Comparison of ENCODE assay signal across 8 cellular contexts in genomic region chr20:36605309-36606170, GRCh38. TPM values are rescaled to one million over a fixed set of nuclear protein-coding genes. Genes with fewer than 3 reads are reported as not detected.
DNase-seq lines count a peak whose midpoint lies in the region; ATAC-seq and TF ChIP-seq lines count a peak whose summit lies in the region.

Gene RAB5IF (plus strand): TSS chr20:36605779. CDS start chr20:36605952, 173 bp downstream.

- WGBS in upper lobe of left lung, 2 donors = 0 to 1% methylated on average over 6 to 57 of the region's 93 CpGs

- peak in 1 of 4 donors; percentile 94 for TF ChIP-seq EP300 in upper lobe of left lung (IDR thresholded peaks at IDR 0.05)

- H3K27me3 ChIP-seq in adipocyte (replicated peaks; ENCODE audit: control insufficient read depth, insufficient read depth, low read length) = no peaks in the 10 kb centered on the region
- H3K27me3 ChIP-seq in upper lobe of left lung = no peaks in the 10 kb centered on the region

- peak in 2 of 4 donors; percentile 64 to 97 for TF ChIP-seq POLR2A in upper lobe of left lung (IDR thresholded peaks at IDR 0.05)

- H3K4me1 ChIP-seq in adipocyte (ENCODE audit: control insufficient read depth, insufficient read depth, low read length) = peaks cover 14% of the 10 kb centered on the region
- H3K4me1 ChIP-seq in upper lobe of left lung = peaks cover 18 to 28% (median 24%) of the 10 kb centered on the region in 4 donors

- ATAC-seq in HG02759 (IDR thresholded peaks at IDR 0.05; ENCODE audit: unreplicated experiment) (peak; percentile 89), upper lobe of left lung (ENCODE audit: low FRiP score in 2 of 2) (peak; percentile 98 to 99)

- peak; percentile 98 to 100 (median 99) for DNase-seq in NCI-H1417 (lab: John Stamatoyannopoulos, UW)
- DNase-seq in SW480 (ENCODE audit: low spot score) = peak; percentile 99
- DNase-seq in adipocyte (ENCODE audit: low read depth) = peak; percentile 100
- peak; percentile 99 for DNase-seq in cardiac septum (ENCODE audit: low spot score)
- peak; percentile 96 for DNase-seq in pons (ENCODE audit: low spot score)
- DNase-seq in upper lobe of left lung = peak; percentile 98 to 99

- H3K36me3 ChIP-seq in adipocyte (ENCODE audit: control insufficient read depth, insufficient read depth, low read length, severe bottlenecking) (peaks cover 29% of the 10 kb centered on the region), upper lobe of left lung (peaks cover 12 to 30% (median 26%) of the 10 kb centered on the region in 4 donors)

- peak; percentile 97 for TF ChIP-seq CTCF in GM12872 (IDR thresholded peaks at IDR 0.05; ENCODE audit: insufficient read depth, low read depth, low read length)
- TF ChIP-seq CTCF in upper lobe of left lung (IDR thresholded peaks at IDR 0.05) = peak; percentile 73 to 100 (median 99)

- H3K4me3 ChIP-seq in adipocyte (ENCODE audit: low read length) = peak within 1 kb of the TSS; percentile 96
- peak within 1 kb of the TSS; percentile 72 to 100 (median 88) for H3K4me3 ChIP-seq in upper lobe of left lung

- intact Hi-C loops in cardiac septum (cut with DNase I) = loop anchor here (2.0 to 10.0 kb wide), 3 partner anchors 49 to 282 kb away; a partner anchor contains a TSS

- H3K27ac ChIP-seq in upper lobe of left lung = peak within 1 kb of the TSS; percentile 93 to 98 (median 95)

- H3K9me3 ChIP-seq in adipocyte (ENCODE audit: control insufficient read depth, low read length) (no peaks in the 10 kb centered on the region), upper lobe of left lung (no peaks in the 10 kb centered on the region)

- H3K9ac ChIP-seq in adipocyte (ENCODE audit: low read length) = peak within 1 kb of the TSS; percentile 97

RNA-seq across cellular contexts. Expression of gene RAB5IF, which starts in this region (rescaled TPM):
- total RNA-seq in cardiac septum (50.2 TPM), upper lobe of left lung (100 to 1,000 TPM in 2 of 6 donors, 10 to 100 TPM in 4; 57.6 to 124 (median 80.3) TPM)

Comparison
In these comparisons a context has a peak if more than half of its experiments do, and no peak if none do; other contexts are left out.
1. Peak in every context shown above with its lines: DNase-seq, ATAC-seq, H3K4me3 ChIP-seq and H3K27ac ChIP-seq.